Comparison of ENCODE assay signal across 1 cellular context in the genomic region with DNA sequence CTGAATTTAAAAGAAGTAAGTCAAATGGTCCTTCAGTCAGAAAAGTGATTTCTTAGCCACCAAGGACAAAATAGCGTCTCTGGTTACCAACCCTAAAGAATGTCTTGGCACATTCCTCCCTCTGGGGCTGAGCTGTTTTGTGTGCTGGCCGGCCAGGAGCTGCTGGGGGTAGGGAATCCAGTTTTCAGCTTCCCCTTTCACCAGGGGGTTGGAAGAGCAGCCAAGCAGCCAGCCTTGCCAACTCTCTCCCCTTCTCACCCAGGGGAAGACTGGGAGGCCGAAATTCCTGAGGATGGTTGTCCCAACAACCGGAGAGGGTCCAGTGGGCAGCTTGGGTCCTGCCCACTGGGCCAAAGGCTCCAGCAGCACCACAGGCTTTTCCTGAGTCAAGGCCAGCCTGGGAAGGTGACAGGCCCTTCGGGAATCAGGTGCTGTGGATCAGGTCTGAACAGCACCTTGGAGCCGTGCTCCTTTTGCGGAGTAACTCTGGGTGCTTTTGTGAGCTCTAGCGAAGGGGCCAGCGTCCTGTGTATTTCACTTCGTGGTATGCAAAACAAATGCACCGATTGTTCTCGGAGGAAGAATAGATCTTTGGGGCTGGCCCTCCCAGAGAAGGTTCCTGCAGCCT.
TF ChIP-seq lines count a peak whose summit lies in the region.

No MANE protein-coding gene starts in this region.

TF ChIP-seq in SK-N-SH, 30 proteins besides CTCF, POLR2A, EP300 and RAD21 (continued from another document):
- TF ChIP-seq TEAD4 (IDR thresholded peaks at IDR 0.05; ENCODE audit: borderline replicate concordance, insufficient read depth): peak; percentile 87
- TF ChIP-seq SMC3 (IDR thresholded peaks at IDR 0.05; ENCODE audit: low read depth, low read length): 0 out of 2 replicates have a peak, but pooled peaks have one; percentile 24
- TF ChIP-seq, protein P1, sequence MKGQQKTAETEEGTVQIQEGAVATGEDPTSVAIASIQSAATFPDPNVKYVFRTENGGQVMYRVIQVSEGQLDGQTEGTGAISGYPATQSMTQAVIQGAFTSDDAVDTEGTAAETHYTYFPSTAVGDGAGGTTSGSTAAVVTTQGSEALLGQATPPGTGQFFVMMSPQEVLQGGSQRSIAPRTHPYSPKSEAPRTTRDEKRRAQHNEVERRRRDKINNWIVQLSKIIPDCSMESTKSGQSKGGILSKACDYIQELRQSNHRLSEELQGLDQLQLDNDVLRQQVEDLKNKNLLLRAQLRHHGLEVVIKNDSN (IDR thresholded peaks at IDR 0.05; ENCODE audit: borderline replicate concordance, low read depth): no peak
- TF ChIP-seq RFX5 (IDR thresholded peaks at IDR 0.05; ENCODE audit: low read length): no peak
- TF ChIP-seq, protein P2, sequence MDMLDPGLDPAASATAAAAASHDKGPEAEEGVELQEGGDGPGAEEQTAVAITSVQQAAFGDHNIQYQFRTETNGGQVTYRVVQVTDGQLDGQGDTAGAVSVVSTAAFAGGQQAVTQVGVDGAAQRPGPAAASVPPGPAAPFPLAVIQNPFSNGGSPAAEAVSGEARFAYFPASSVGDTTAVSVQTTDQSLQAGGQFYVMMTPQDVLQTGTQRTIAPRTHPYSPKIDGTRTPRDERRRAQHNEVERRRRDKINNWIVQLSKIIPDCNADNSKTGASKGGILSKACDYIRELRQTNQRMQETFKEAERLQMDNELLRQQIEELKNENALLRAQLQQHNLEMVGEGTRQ (IDR thresholded peaks at IDR 0.05; ENCODE audit: borderline replicate concordance, low read depth, low read length): no peak
- no peak for TF ChIP-seq CHD2 (IDR thresholded peaks at IDR 0.05; ENCODE audit: low read length, partially characterized antibody)
- TF ChIP-seq GABPA (IDR thresholded peaks at IDR 0.05; ENCODE audit: low read depth): no peak
- peak; percentile 50; the same call in 1 of the 2 replicates for TF ChIP-seq SIN3A (IDR thresholded peaks at IDR 0.05; ENCODE audit: borderline replicate concordance, low read depth, low read length)
- TF ChIP-seq, protein P3, sequence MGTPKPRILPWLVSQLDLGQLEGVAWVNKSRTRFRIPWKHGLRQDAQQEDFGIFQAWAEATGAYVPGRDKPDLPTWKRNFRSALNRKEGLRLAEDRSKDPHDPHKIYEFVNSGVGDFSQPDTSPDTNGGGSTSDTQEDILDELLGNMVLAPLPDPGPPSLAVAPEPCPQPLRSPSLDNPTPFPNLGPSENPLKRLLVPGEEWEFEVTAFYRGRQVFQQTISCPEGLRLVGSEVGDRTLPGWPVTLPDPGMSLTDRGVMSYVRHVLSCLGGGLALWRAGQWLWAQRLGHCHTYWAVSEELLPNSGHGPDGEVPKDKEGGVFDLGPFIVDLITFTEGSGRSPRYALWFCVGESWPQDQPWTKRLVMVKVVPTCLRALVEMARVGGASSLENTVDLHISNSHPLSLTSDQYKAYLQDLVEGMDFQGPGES (IDR thresholded peaks at IDR 0.05; ENCODE audit: low read depth, low read length): no peak
- no peak for TF ChIP-seq GATA2 (CRISPR knock-in tag; IDR thresholded peaks at IDR 0.05)
- peak; percentile 62; the same call in 1 of the 2 replicates for TF ChIP-seq TCF12 (IDR thresholded peaks at IDR 0.05)
- no peak for TF ChIP-seq ELF1 (IDR thresholded peaks at IDR 0.05)
